ENCODE assay signal across 8 cellular contexts in the genomic region with DNA sequence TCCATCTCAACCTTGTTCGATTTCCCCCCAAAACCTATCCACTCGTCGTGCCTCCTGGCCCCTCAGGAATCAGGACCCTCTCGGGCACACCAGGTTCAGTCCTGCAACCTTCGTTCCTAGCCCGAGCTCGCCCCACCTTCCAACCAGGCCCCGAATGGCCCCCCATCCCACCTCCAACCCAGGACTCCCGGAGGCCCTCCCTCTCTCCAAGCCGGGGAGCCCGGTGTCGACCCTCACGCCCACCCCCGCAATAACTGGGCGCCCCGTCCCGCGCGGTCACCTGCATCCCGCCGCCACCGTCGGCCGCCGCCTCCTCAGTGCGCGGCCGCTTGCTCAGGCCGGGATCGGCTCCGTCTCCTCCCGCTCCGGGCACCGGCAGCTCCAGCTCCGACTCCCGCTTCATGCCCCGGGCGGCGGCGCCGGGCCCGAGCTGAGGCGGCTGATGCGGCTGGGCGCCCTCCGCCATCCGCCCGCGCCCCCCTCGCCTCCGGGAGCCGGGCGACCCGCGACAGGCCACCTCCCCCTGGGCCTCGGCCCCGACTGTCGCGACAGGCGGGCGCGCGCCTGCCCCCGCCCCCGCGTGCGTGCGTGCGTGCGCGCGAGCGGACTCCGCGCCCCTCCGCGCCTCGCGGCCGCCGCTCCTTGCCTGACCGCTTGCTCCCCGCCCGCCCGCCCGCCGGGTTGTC. TPM values are rescaled to one million over a fixed set of nuclear protein-coding genes. Genes with fewer than 3 reads are reported as not detected.
DNase-seq lines count a peak whose midpoint lies in the region; ATAC-seq, FAIRE-seq and TF ChIP-seq lines count a peak whose summit lies in the region.

No MANE protein-coding gene starts in this region.

- H3K9me3 Mint-ChIP-seq in activated T-cell treated with anti-CD3 and anti-CD28 coated beads, Interleukin-2, amount 50 U/mL, for 24 hours = no peaks in the 10 kb centered on the region

- H3K4me3 ChIP-seq in MM.1S (ENCODE audit: low read length) = peak overlapping the region; percentile 67
- H3K4me3 ChIP-seq in K562 = peak overlapping the region; percentile 73

- no peaks in the 10 kb centered on the region for H3K36me3 Mint-ChIP-seq in activated T-cell treated with anti-CD3 and anti-CD28 coated beads, Interleukin-2, amount 50 U/mL, for 24 hours (ENCODE audit: low read depth)

- DNase-seq in activated T-cell treated with anti-CD3 and anti-CD28 coated beads, Interleukin-2, amount 50 U/mL, for 24 hours = no peak
- DNase-seq in activated T-cell treated with anti-CD3 and anti-CD28 coated beads, Interleukin-2, amount 50 U/mL, for 48 hours = no peak
- DNase-seq in MM.1S = peak; percentile 52
- peak in 1 of 4 experiments; percentile 73 for DNase-seq in K562 (ENCODE audit: extremely low read depth in 1 of 4, low spot score in 3 of 4)
- DNase-seq in iPS-NIHi7 (ENCODE audit: extremely low spot score) = peak; percentile 84
- DNase-seq in smooth muscle cell of the brain vasculature (ENCODE audit: low read depth, low spot score) = peak; percentile 20
- DNase-seq in SK-N-DZ (ENCODE audit: low spot score) = no peak
- no peak for DNase-seq in SIG-M5 treated with dmso at 0.1 percent for 504 hours (lab: John Stamatoyannopoulos, UW; ENCODE audit: unreplicated experiment)

- H3K4me1 Mint-ChIP-seq in activated T-cell treated with anti-CD3 and anti-CD28 coated beads, Interleukin-2, amount 50 U/mL, for 24 hours (ENCODE audit: low read depth) = peaks cover 26% of the 10 kb centered on the region

- POLR2A ChIA-PET in K562 (lab: Yijun Ruan, JAX) = interaction anchor here (0.5 to 2.3 kb wide), 9 partner anchors 9 to 106 kb away, joined by 3 to 9 read pairs (median 4); no protein-coding TSS in a partner anchor

- H4K20me1 ChIP-seq in MM.1S (ENCODE audit: insufficient read depth, low read length) = no peaks in the 10 kb centered on the region
- no peaks in the 10 kb centered on the region for H4K20me1 ChIP-seq in K562 (replicated peaks; ENCODE audit: control insufficient read depth, insufficient read depth, low read length)

- CTCF ChIA-PET in K562 (lab: Yijun Ruan, JAX; ENCODE audit: low intra/inter-chr PET ratio) = no interaction called here

- no peak for TF ChIP-seq EP300 in K562 (IDR thresholded peaks at IDR 0.05; ENCODE audit: low read length)

- H3K9me3 ChIP-seq in MM.1S (replicated peaks; ENCODE audit: insufficient read depth, low read length) (no peaks in the 10 kb centered on the region), K562 (replicated peaks; ENCODE audit: control insufficient read depth, insufficient read depth, low read depth, low read length) (no peaks in the 10 kb centered on the region)

- H3K9me1 ChIP-seq in K562 (ENCODE audit: control insufficient read depth, insufficient read depth, low read length) = no peaks in the 10 kb centered on the region

- BruUV-seq in K562 (replicated peaks; lab: Mats Ljungman, UMichigan) = no TSS peak

- H3K36me3 ChIP-seq in MM.1S (replicated peaks; ENCODE audit: insufficient read depth, low read length) = no peaks in the 10 kb centered on the region
- H3K36me3 ChIP-seq in K562 (ENCODE audit: control insufficient read depth, insufficient read depth, low read length) = no peaks in the 10 kb centered on the region

- no peak for FAIRE-seq in K562 (lab: Jason Lieb, UNC)

- H3K4me1 ChIP-seq in MM.1S (ENCODE audit: low read length) = 0 out of 2 replicates have a peak, but pooled peaks cover 4% of the 10 kb centered on the region
- peaks cover 5 to 10% of the 10 kb centered on the region in 2 experiments; a peak in 3 of 5 replicates for H3K4me1 ChIP-seq in K562 (replicated peaks in 1 of 2; ENCODE audit: control insufficient read depth in 2 of 2, insufficient read depth in 2 of 2, low read length in 2 of 2)

- intact Hi-C loops in K562 (cut with micrococcal nuclease) = loop anchor here (10.0 kb wide), 1 partner anchor 93 kb away; no protein-coding TSS in a partner anchor

- peak overlapping the region; percentile 50; the same call in 1 of the 2 replicates for H3K9ac ChIP-seq in MM.1S (ENCODE audit: low read length)
- H3K9ac ChIP-seq in K562 (ENCODE audit: insufficient read depth in 1 of 2, low read depth in 2 of 2, low read length in 2 of 2) = peak overlapping the region; percentile 66 to 95

- peaks cover 10% of the 10 kb centered on the region; the same call in 1 of the 2 replicates for H3F3A ChIP-seq in MM.1S (ENCODE audit: insufficient read depth, low read length)

- TF ChIP-seq CTCF in MM.1S (IDR thresholded peaks at IDR 0.05; ENCODE audit: low read length) (no peak), K562 (IDR thresholded peaks at IDR 0.05 in 2 of 3, conservative IDR thresholded peaks at IDR 0.05 in 1 of 3; ENCODE audit: insufficient read depth in 2 of 3, low read depth in 1 of 3, low read length in 3 of 3) (no peak)

- peak overlapping the region; percentile 76 for H3K4me2 ChIP-seq in MM.1S (ENCODE audit: low read depth, low read length)
- H3K4me2 ChIP-seq in K562 (ENCODE audit: insufficient read depth, low read length) = peak overlapping the region; percentile 88

- H3K4me3 Mint-ChIP-seq in activated T-cell treated with anti-CD3 and anti-CD28 coated beads, Interleukin-2, amount 50 U/mL, for 24 hours = peak overlapping the region; percentile 80

- H3K27ac ChIP-seq in MM.1S (ENCODE audit: low read length) (no peak overlapping the region), K562 (ENCODE audit: extremely low read depth, low read depth, low read length) (peak overlapping the region; percentile 72; the same call in 2 of the 3 replicates)

- H3K27ac Mint-ChIP-seq in activated T-cell treated with anti-CD3 and anti-CD28 coated beads, Interleukin-2, amount 50 U/mL, for 24 hours = peak overlapping the region; percentile 77

- H3K9me2 ChIP-seq in MM.1S (replicated peaks; ENCODE audit: insufficient read depth, low read length) = no peaks in the 10 kb centered on the region

- 2% methylated on average over 30 of the region's 87 CpGs for WGBS in K562 (ENCODE audit: insufficient coverage, low coverage, missing lambda C conversion rate)

- no peak for TF ChIP-seq RAD21 in K562 (CRISPR knock-in tag; conservative IDR thresholded peaks at IDR 0.05 in 1 of 2, IDR thresholded peaks at IDR 0.05 in 1 of 2)

- H3K79me2 ChIP-seq in MM.1S (ENCODE audit: low read length) (no peaks in the 10 kb centered on the region), K562 (ENCODE audit: control insufficient read depth, insufficient read depth, low read length) (peaks cover 28% of the 10 kb centered on the region)

- no peak for TF ChIP-seq POLR2A in K562 (conservative IDR thresholded peaks at IDR 0.05)

- no peaks in the 10 kb centered on the region for H3K27me3 ChIP-seq in MM.1S (replicated peaks; ENCODE audit: insufficient read depth, low read length)
- no peaks in the 10 kb centered on the region for H3K27me3 ChIP-seq in K562 (ENCODE audit: control insufficient read depth in 2 of 2, insufficient read depth in 2 of 2, low read length in 2 of 2)

- H3K27me3 Mint-ChIP-seq in activated T-cell treated with anti-CD3 and anti-CD28 coated beads, Interleukin-2, amount 50 U/mL, for 24 hours = peaks cover 8% of the 10 kb centered on the region

- in situ Hi-C loops in K562 (cut with MboI) = no loop called here

- peak overlapping the region; percentile 77 for H2AFZ ChIP-seq in MM.1S (ENCODE audit: low read length)
- H2AFZ ChIP-seq in K562 (ENCODE audit: low read depth, low read length) = peak overlapping the region; percentile 45

- peak; percentile 16; the same call in 2 of the 3 replicates for ATAC-seq in K562

TF ChIP-seq in K562, 482 proteins besides CTCF, POLR2A, EP300 and RAD21 (continues in another document):
- no peak for TF ChIP-seq CBFA2T2 (conservative IDR thresholded peaks at IDR 0.05)
- TF ChIP-seq, protein P1, sequence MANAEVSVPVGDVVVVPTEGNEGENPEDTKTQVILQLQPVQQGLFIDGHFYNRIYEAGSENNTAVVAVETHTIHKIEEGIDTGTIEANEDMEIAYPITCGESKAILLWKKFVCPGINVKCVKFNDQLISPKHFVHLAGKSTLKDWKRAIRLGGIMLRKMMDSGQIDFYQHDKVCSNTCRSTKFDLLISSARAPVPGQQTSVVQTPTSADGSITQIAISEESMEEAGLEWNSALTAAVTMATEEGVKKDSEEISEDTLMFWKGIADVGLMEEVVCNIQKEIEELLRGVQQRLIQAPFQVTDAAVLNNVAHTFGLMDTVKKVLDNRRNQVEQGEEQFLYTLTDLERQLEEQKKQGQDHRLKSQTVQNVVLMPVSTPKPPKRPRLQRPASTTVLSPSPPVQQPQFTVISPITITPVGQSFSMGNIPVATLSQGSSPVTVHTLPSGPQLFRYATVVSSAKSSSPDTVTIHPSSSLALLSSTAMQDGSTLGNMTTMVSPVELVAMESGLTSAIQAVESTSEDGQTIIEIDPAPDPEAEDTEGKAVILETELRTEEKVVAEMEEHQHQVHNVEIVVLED (CRISPR knock-in tag; IDR thresholded peaks at IDR 0.05) = peak; percentile 89
- TF ChIP-seq POU5F1 (IDR thresholded peaks at IDR 0.05; ENCODE audit: borderline replicate concordance, low read depth, low read length, partially characterized antibody) = no peak
- TF ChIP-seq ZBED1 (IDR thresholded peaks at IDR 0.05) = peak; percentile 99
- peak; percentile 37; the same call in 1 of the 2 replicates for TF ChIP-seq RB1 (IDR thresholded peaks at IDR 0.05; ENCODE audit: low read depth)
- TF ChIP-seq ZNF197 (CRISPR knock-in tag; IDR thresholded peaks at IDR 0.05; ENCODE audit: low read depth) = peak; percentile 30; the same call in 1 of the 2 replicates

RNA-seq across cellular contexts. Expression of a gene that starts 0.5 kb away (rescaled TPM):
- total RNA-seq in K562 (2011; cell fraction: chromatin; rRNA removed; ENCODE audit: low replicate concordance) = 27.6 and 35.3 TPM in 2 replicates
- total RNA-seq in K562 (2011; cell fraction: nucleolus; rRNA removed) = 13.7 and 15.8 TPM in 2 replicates
- 26.1 and 42.0 TPM in 2 replicates for total RNA-seq in K562 (2011; cell fraction: nucleoplasm; rRNA removed)
- total RNA-seq in K562 (2014; rRNA removed) (17.5 and 19.1 TPM in 2 replicates), K562 (2014; rRNA removed; fragmentation: Illumina TruSeq; extraction: Trizol) (13.4 and 14.3 TPM in 2 replicates), K562 (2015; rRNA removed; fragmentation: Illumina TruSeq; extraction: Trizol) (13.6 and 13.9 TPM in 2 replicates), K562 (2021) (19.5 and 20.8 TPM in 2 replicates)
- polyA plus RNA-seq in K562 (2011; rRNA removed) (24.8 and 26.2 TPM in 2 replicates), K562 (2014; fragmentation: Illumina TruSeq; extraction: Trizol) (18.3 and 19.9 TPM in 2 replicates), K562 (2014; fragmentation: Nextera tagmentation; extraction: Ambion mirVana) (1 to 10 TPM; 5.8 to 8.0 TPM), K562 (2014; rRNA removed) (13.9 and 14.2 TPM in 2 replicates)
- polyA plus RNA-seq in K562 (2011; cell fraction: cytosol; rRNA removed) = 28.2 and 34.2 TPM in 2 replicates
- 38.7 and 42.9 TPM in 2 replicates for polyA plus RNA-seq in K562 (2011; cell fraction: nucleus; rRNA removed)
- polyA plus RNA-seq in K562 (2012) = 15.4 and 16.5 TPM in 2 replicates
- 41.5 and 46.9 TPM in 2 replicates for polyA minus RNA-seq in K562 (2011; rRNA and poly(A)+ RNA removed)
- polyA minus RNA-seq in K562 (2011; cell fraction: cytosol; rRNA and poly(A)+ RNA removed) = 8.9 and 17.0 TPM in 2 replicates
- polyA minus RNA-seq in K562 (2011; cell fraction: nucleus; rRNA and poly(A)+ RNA removed) = 24.9 and 34.4 TPM in 2 replicates
- 77.5 and 99.4 TPM in 2 replicates for polyA plus RNA-seq in SK-N-DZ (2014; cell fraction: cytosol; rRNA removed)
- 86.4 and 105 TPM in 2 replicates for polyA plus RNA-seq in SK-N-DZ (2014; cell fraction: nucleus; rRNA removed)

Comparison
In these comparisons a context has a peak if more than half of its experiments do, and no peak if none do; other contexts are left out.
1. DNase-seq: peak in MM.1S (single experiment), iPS-NIHi7 (single experiment) and smooth muscle cell of the brain vasculature (single experiment); none in activated T-cell treated with anti-CD3 and anti-CD28 coated beads, Interleukin-2, amount 50 U/mL, for 24 hours (single experiment), activated T-cell treated with anti-CD3 and anti-CD28 coated beads, Interleukin-2, amount 50 U/mL, for 48 hours (0 of 2), SK-N-DZ (single experiment) and SIG-M5 treated with dmso at 0.1 percent for 504 hours (single experiment).